ENCODE assay signal across 8 cellular contexts in genomic region chr6:42746452-42747400, GRCh38. TPM values are rescaled to one million over a fixed set of nuclear protein-coding genes. Genes with fewer than 3 reads are reported as not detected.
DNase-seq lines count a peak whose midpoint lies in the region; ATAC-seq and TF ChIP-seq lines count a peak whose summit lies in the region.

No MANE protein-coding gene starts in this region.

- peak overlapping the region; percentile 88 to 93 for H3K27ac ChIP-seq in ascending aorta
- peak overlapping the region; percentile 98 for H3K27ac ChIP-seq in uterus

- H3K4me3 ChIP-seq in ascending aorta = peak overlapping the region; percentile 83 to 90
- peak overlapping the region; percentile 80 to 97 for H3K4me3 ChIP-seq in uterus

- TF ChIP-seq CTCF in GM13977 (IDR thresholded peaks at IDR 0.05; ENCODE audit: extremely low read depth, insufficient read depth, missing control alignments) (no peak), ascending aorta (IDR thresholded peaks at IDR 0.05) (no peak), uterus (IDR thresholded peaks at IDR 0.05) (no peak)

- TF ChIP-seq POLR2A in uterus (IDR thresholded peaks at IDR 0.05) = peak; percentile 76 to 85

- ATAC-seq in HG02852 (IDR thresholded peaks at IDR 0.05; ENCODE audit: unreplicated experiment) = peak; percentile 58

- H3K9me3 ChIP-seq in ascending aorta (no peaks in the 10 kb centered on the region), uterus (no peaks in the 10 kb centered on the region)

- H3K4me1 ChIP-seq in ascending aorta (peaks cover 10 to 20% of the 10 kb centered on the region in 2 donors), uterus (peaks cover 0 to 9% of the 10 kb centered on the region in 2 donors)

- in situ Hi-C loops in GM13977 (cut with MboI; ENCODE audit: low pct_unique_long_range_greater_than_20kb, low sequenced_read_pairs, unreplicated experiment) = no loop called here

- intact Hi-C loops in ascending aorta (cut with DNase I) = loop anchor here (1.0 to 10.0 kb wide), 7 partner anchors 19 to 768 kb away; partner anchors contain the start of genes BICRAL, LRRC73, POLR1C and YIPF3
- intact Hi-C loops in uterus (cut with DNase I; ENCODE audit: low total_unique reads) = loop anchor here (5.0 kb wide), 1 partner anchor 36 kb away; the partner anchor contains the start of gene BICRAL

- H3K36me3 ChIP-seq in ascending aorta (no peaks in the 10 kb centered on the region), uterus (no peaks in the 10 kb centered on the region)

- DNase-seq in GM13977 (ENCODE audit: low spot score) (peak; percentile 92), NCI-H1694 treated with DMSO at 0.1 percent for 48 hours (lab: John Stamatoyannopoulos, UW) (peak; percentile 90), T-helper 22 cell (ENCODE audit: low read depth) (peak; percentile 70), ascending aorta (ENCODE audit: low spot score in 2 of 2) (peak; percentile 63 to 90), hepatic stellate cell (ENCODE audit: low spot score) (peak; percentile 86), putamen (ENCODE audit: low spot score) (peak; percentile 78), uterus (peak; percentile 84 to 89)

- no peaks in the 10 kb centered on the region for H3K27me3 ChIP-seq in ascending aorta
- H3K27me3 ChIP-seq in uterus = no peaks in the 10 kb centered on the region

RNA-seq across cellular contexts. Expression of gene TBCC, which starts 0.8 kb away (rescaled TPM):
- total RNA-seq in ascending aorta = 50.8 TPM
- 10 to 100 TPM in 3 of 4 donors, 1 to 10 TPM in 1; 7.9 to 48.7 (median 14.6) TPM for total RNA-seq in uterus

RNA-seq across cellular contexts. Expression of gene PRPH2, which starts 24.3 kb away (rescaled TPM):
- total RNA-seq in ascending aorta = 0.11 TPM
- total RNA-seq in uterus = 1 to 10 TPM in 3 of 4 donors, not detected in 1; 2.0 to 7.0 (median 5.8) TPM

RNA-seq across cellular contexts. Expression of gene BICRAL, which starts 35.1 kb away (rescaled TPM):
- total RNA-seq in ascending aorta = 9.7 TPM
- 10 to 100 TPM in 3 of 4 donors, 1 to 10 TPM in 1; 7.4 to 35.3 (median 18.2) TPM for total RNA-seq in uterus

Comparison
In these comparisons a context has a peak if more than half of its experiments do, and no peak if none do; other contexts are left out.
1. Peak in every context shown above with its lines: DNase-seq, ATAC-seq, H3K4me3 ChIP-seq and H3K27ac ChIP-seq.